ENCODE assay signal across 11 cellular contexts in genomic region chr15:72740202-72740601, GRCh38. TPM values are rescaled to one million over a fixed set of nuclear protein-coding genes. Genes with fewer than 3 reads are reported as not detected.
DNase-seq lines count a peak whose midpoint lies in the region; ATAC-seq and TF ChIP-seq lines count a peak whose summit lies in the region.
"Had no signal": no experiment of that assay in that cellular context is flagged by ENCODE, and none has a peak within 500 bp of the region (broad histone marks: within the 10 kb centered on the region; RNA-seq: fewer than 3 reads in every experiment).

No MANE protein-coding gene starts in this region.

- WGBS in hepatocyte (ENCODE audit: low lambda C conversion rate, missing lambda C conversion rate) = 100% methylated on average over 1 of the region's 1 CpG

- H3K9me2 ChIP-seq in hepatocyte (replicated peaks; ENCODE audit: insufficient read depth) = no peaks in the 10 kb centered on the region

- H3K36me3 ChIP-seq in hepatocyte (replicated peaks; ENCODE audit: insufficient read depth, low read depth) = no peaks in the 10 kb centered on the region

- intact Hi-C loops in natural killer cell (cut with micrococcal nuclease) = no loop called here

- H3K79me2 ChIP-seq in hepatocyte = no peaks in the 10 kb centered on the region

- DNase-seq in activated CD4-positive, CD25-positive, alpha-beta regulatory T cell (lab: John Stamatoyannopoulos, UW) = no peak
- DNase-seq in NAMALWA (ENCODE audit: low spot score) = peak; percentile 49
- DNase-seq in natural killer cell = no peak
- DNase-seq in hepatocyte (ENCODE audit: low spot score) = no peak
- no peak for DNase-seq in activated gamma-delta T cell treated with Interleukin-2 at 50 U/mL for 16 hours
- DNase-seq in midbrain (lab: John Stamatoyannopoulos, UW) = no peak
- DNase-seq: NCI-H69 had no signal

- TF ChIP-seq CTCF in natural killer cell (IDR thresholded peaks at IDR 0.05) (no peak), hepatocyte (IDR thresholded peaks at IDR 0.05; ENCODE audit: poor library complexity) (no peak)

- peaks cover 29 to 35% of the 10 kb centered on the region in 2 donors for H3K4me1 Mint-ChIP-seq in natural killer cell
- H3K4me1 Mint-ChIP-seq: nephron had no signal

- H3K4me3 ChIP-seq in hepatocyte = no peak overlapping the region

- H3K4me3 Mint-ChIP-seq in natural killer cell = peak overlapping the region; percentile 60
- H3K4me3 Mint-ChIP-seq: nephron had no signal

- peak; percentile 86 to 88 for ATAC-seq in activated CD4-positive, CD25-positive, alpha-beta regulatory T cell treated with anti-CD3 and anti-CD28 coated beads, Interleukin-2, amount 50 U/mL, for 24 hours
- peak; percentile 80 for ATAC-seq in GM21717 (IDR thresholded peaks at IDR 0.05; ENCODE audit: unreplicated experiment)
- peak; percentile 39 to 67 (median 66) for ATAC-seq in natural killer cell

- peak overlapping the region; percentile 79 to 83 for H3K27ac Mint-ChIP-seq in natural killer cell
- H3K27ac Mint-ChIP-seq: nephron had no signal

- no peak overlapping the region for H3K27ac ChIP-seq in hepatocyte
- H3K27ac ChIP-seq: VCaP had no signal

- no peaks in the 10 kb centered on the region for H3K4me1 ChIP-seq in hepatocyte (ENCODE audit: insufficient read depth)

- no peaks in the 10 kb centered on the region for H3K27me3 ChIP-seq in hepatocyte

- H2AFZ ChIP-seq in hepatocyte = no peak overlapping the region

- no peaks in the 10 kb centered on the region for H3K9me3 ChIP-seq in hepatocyte (ENCODE audit: low read depth)

- H3K9me3 Mint-ChIP-seq in natural killer cell = no peaks in the 10 kb centered on the region

- H3K4me2 ChIP-seq in hepatocyte = no peak overlapping the region

- H3K27me3 Mint-ChIP-seq in natural killer cell (ENCODE audit: low read depth in 2 of 2) = no peaks in the 10 kb centered on the region

- H4K20me1 ChIP-seq in hepatocyte (ENCODE audit: insufficient read depth, poor library complexity, severe bottlenecking) = no peaks in the 10 kb centered on the region

- H3K36me3 Mint-ChIP-seq in natural killer cell = peaks cover 5% of the 10 kb centered on the region

RNA-seq across cellular contexts. Expression of gene ADPGK, which starts 43.4 kb away (rescaled TPM):
- 100 to 1,000 TPM in 2 of 3 donors, 10 to 100 TPM in 1; 99.8 to 113 (median 101) TPM for total RNA-seq in natural killer cell
- 67.3 and 71.1 TPM in 2 replicates for total RNA-seq in hepatocyte
- polyA plus RNA-seq in hepatocyte = 56.3 and 59.2 TPM in 2 replicates

RNA-seq across cellular contexts. Expression of gene BBS4, which starts 54.2 kb away (rescaled TPM):
- total RNA-seq in natural killer cell = 10 to 100 TPM; 24.7 to 37.2 (median 26.7) TPM
- 24.6 and 28.3 TPM in 2 replicates for total RNA-seq in hepatocyte
- polyA plus RNA-seq in hepatocyte = 18.1 and 20.6 TPM in 2 replicates

RNA-seq across cellular contexts. Expression of gene HIGD2B, which starts 54.2 kb away (rescaled TPM):
- 1 to 10 TPM in 2 of 3 donors, under 1 TPM in 1; 0.88 to 1.8 (median 1.1) TPM for total RNA-seq in natural killer cell
- not detected in 2 replicates for total RNA-seq in hepatocyte
- polyA plus RNA-seq in hepatocyte = 0.23 TPM in 1 of 2 replicates, not detected in the other
